In the genomic region with DNA sequence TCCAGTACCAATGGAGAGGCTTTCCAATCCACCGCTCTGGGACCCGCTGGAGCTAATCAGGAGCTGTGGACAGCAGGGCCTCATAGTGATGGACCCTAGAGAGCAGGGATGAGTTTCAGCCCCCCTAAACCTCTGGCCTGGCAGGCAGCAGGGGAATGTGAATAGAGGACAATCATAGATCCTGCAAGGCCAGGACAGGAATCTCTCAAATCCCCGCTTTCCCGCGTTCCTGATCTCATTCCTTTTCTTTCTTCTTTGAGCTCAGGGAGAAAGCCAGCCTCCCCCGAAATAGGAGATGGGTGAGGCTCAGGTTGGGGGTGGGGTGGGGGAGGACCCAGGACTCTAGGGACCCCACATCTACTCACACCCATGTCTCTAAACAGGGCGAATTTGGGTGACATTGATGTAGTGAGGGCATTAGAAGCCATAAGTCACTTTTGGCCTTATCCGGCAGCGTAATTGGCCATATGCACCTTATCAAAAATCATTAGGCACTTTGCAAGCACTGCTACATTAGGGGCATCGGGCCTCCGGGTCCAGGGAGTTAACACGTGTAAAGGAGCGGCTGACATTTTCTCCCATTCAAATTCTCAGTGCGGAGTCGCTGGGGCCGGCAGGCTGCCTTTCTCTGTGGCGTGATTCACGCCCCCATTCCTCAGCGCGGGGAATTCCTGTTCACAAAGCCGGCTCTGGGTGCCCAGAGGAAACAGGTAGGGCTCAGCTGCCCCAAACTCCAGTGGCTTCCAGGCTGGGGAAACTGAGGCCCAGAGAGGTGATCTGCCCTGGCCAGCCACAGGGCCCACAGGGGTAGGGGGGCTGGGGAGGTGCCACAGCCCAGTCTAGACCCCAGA, we compare ENCODE assay signal across 1 cellular context.
TF ChIP-seq lines count a peak whose summit lies in the region.

No MANE protein-coding gene starts in this region.

TF ChIP-seq in SK-N-SH treated with all-trans-retinoic acid at 6 μM for 48 hours, 23 proteins besides CTCF, POLR2A, EP300 and RAD21 (continued from another document):
- TF ChIP-seq, protein P1, sequence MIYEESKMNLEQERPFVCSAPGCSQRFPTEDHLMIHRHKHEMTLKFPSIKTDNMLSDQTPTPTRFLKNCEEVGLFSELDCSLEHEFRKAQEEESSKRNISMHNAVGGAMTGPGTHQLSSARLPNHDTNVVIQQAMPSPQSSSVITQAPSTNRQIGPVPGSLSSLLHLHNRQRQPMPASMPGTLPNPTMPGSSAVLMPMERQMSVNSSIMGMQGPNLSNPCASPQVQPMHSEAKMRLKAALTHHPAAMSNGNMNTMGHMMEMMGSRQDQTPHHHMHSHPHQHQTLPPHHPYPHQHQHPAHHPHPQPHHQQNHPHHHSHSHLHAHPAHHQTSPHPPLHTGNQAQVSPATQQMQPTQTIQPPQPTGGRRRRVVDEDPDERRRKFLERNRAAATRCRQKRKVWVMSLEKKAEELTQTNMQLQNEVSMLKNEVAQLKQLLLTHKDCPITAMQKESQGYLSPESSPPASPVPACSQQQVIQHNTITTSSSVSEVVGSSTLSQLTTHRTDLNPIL (CRISPR knock-in tag; IDR thresholded peaks at IDR 0.05; ENCODE audit: low read depth): no peak
- no peak for TF ChIP-seq ZNF565 (CRISPR knock-in tag; conservative IDR thresholded peaks at IDR 0.05; ENCODE audit: low read depth)
- TF ChIP-seq TOX (CRISPR knock-in tag; IDR thresholded peaks at IDR 0.05; ENCODE audit: borderline replicate concordance): no peak
- TF ChIP-seq, protein P2, sequence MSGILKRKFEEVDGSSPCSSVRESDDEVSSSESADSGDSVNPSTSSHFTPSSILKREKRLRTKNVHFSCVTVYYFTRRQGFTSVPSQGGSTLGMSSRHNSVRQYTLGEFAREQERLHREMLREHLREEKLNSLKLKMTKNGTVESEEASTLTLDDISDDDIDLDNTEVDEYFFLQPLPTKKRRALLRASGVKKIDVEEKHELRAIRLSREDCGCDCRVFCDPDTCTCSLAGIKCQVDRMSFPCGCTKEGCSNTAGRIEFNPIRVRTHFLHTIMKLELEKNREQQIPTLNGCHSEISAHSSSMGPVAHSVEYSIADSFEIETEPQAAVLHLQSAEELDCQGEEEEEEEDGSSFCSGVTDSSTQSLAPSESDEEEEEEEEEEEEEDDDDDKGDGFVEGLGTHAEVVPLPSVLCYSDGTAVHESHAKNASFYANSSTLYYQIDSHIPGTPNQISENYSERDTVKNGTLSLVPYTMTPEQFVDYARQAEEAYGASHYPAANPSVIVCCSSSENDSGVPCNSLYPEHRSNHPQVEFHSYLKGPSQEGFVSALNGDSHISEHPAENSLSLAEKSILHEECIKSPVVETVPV (CRISPR knock-in tag; IDR thresholded peaks at IDR 0.05): no peak
- TF ChIP-seq, protein P3, sequence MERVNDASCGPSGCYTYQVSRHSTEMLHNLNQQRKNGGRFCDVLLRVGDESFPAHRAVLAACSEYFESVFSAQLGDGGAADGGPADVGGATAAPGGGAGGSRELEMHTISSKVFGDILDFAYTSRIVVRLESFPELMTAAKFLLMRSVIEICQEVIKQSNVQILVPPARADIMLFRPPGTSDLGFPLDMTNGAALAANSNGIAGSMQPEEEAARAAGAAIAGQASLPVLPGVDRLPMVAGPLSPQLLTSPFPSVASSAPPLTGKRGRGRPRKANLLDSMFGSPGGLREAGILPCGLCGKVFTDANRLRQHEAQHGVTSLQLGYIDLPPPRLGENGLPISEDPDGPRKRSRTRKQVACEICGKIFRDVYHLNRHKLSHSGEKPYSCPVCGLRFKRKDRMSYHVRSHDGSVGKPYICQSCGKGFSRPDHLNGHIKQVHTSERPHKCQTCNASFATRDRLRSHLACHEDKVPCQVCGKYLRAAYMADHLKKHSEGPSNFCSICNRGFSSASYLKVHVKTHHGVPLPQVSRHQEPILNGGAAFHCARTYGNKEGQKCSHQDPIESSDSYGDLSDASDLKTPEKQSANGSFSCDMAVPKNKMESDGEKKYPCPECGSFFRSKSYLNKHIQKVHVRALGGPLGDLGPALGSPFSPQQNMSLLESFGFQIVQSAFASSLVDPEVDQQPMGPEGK (CRISPR knock-in tag; IDR thresholded peaks at IDR 0.05; ENCODE audit: borderline replicate concordance): no peak
- no peak for TF ChIP-seq GLIS3 (CRISPR knock-in tag; IDR thresholded peaks at IDR 0.05)
